1 cellular context compared by ENCODE assay signal in genomic region chr13:54750521-54750920, GRCh38.
TF ChIP-seq lines count a peak whose summit lies in the region.

No MANE protein-coding gene starts in this region.

TF ChIP-seq in GM23338, 12 proteins besides CTCF, POLR2A, EP300 and RAD21 (continued from another document):
- no peak for TF ChIP-seq ZNF462 (CRISPR knock-in tag; IDR thresholded peaks at IDR 0.05)
- no peak for TF ChIP-seq ZNF331 (CRISPR knock-in tag; IDR thresholded peaks at IDR 0.05; ENCODE audit: low read depth)
- TF ChIP-seq NANOG (IDR thresholded peaks at IDR 0.05; ENCODE audit: borderline replicate concordance), result no peak
- TF ChIP-seq ETS1 (IDR thresholded peaks at IDR 0.05), result no peak
- no peak for TF ChIP-seq EZH2phosphoT487 (IDR thresholded peaks at IDR 0.05; ENCODE audit: unreplicated experiment)
- TF ChIP-seq CREB1 (CRISPR knock-in tag; IDR thresholded peaks at IDR 0.05; ENCODE audit: low read depth), result no peak
- TF ChIP-seq EZH2 (IDR thresholded peaks at IDR 0.05; ENCODE audit: low read depth, unreplicated experiment), result no peak
- no peak for TF ChIP-seq JUNB (IDR thresholded peaks at IDR 0.05; ENCODE audit: unreplicated experiment)
